Comparison of ENCODE assay signal across 25 cellular contexts in genomic region chr2:207444756-207445155, GRCh38.
A peak's percentile ranks its signal among the peaks of the same experiment; 100 is the strongest.
DNase-seq lines count a peak whose midpoint lies in the region; ATAC-seq and TF ChIP-seq lines count a peak whose summit lies in the region.
"Had no signal": no experiment of that assay in that cellular context is flagged by ENCODE, and none has a peak within 500 bp of the region (broad histone marks: within the 10 kb centered on the region; RNA-seq: fewer than 3 reads in every experiment).

No MANE protein-coding gene starts in this region.

- no peak overlapping the region for H3K27ac Mint-ChIP-seq in activated CD4-positive, alpha-beta T cell treated with anti-CD3 and anti-CD28 coated beads, Interleukin-2, amount 10 ng/mL, durations not matched to agents 24 days and 14 days
- H3K27ac Mint-ChIP-seq: CD14-positive monocyte; CD4-positive, alpha-beta memory T cell; CD4-positive, CD25-positive, alpha-beta regulatory T cell had no signal

- H3K36me3 Mint-ChIP-seq in activated CD4-positive, alpha-beta T cell treated with anti-CD3 and anti-CD28 coated beads, Interleukin-2, amount 10 ng/mL, durations not matched to agents 24 days and 14 days (ENCODE audit: low read depth): no peaks in the 10 kb centered on the region
- H3K36me3 Mint-ChIP-seq: CD14-positive monocyte; CD4-positive, alpha-beta memory T cell; CD8-positive, alpha-beta memory T cell had no signal

- no peaks in the 10 kb centered on the region for H3K9me3 ChIP-seq in uterus
- H3K9me3 ChIP-seq: BE2C, BLaER1 had no signal

- no peaks in the 10 kb centered on the region for H3K4me1 ChIP-seq in uterus
- H3K4me1 ChIP-seq: BLaER1 had no signal

- no peak for TF ChIP-seq POLR2A in uterus (IDR thresholded peaks at IDR 0.05)

- ATAC-seq in SK-N-SH treated with all-trans-retinoic acid at 6 μM for 48 hours (no peak), HG03139 (IDR thresholded peaks at IDR 0.05; ENCODE audit: unreplicated experiment) (no peak)
- ATAC-seq: GM12878 had no signal

- no peaks in the 10 kb centered on the region for H3K4me1 Mint-ChIP-seq in activated CD4-positive, alpha-beta T cell treated with anti-CD3 and anti-CD28 coated beads, Interleukin-2, amount 10 ng/mL, durations not matched to agents 24 days and 14 days
- H3K4me1 Mint-ChIP-seq: CD14-positive monocyte; CD4-positive, alpha-beta memory T cell; CD4-positive, CD25-positive, alpha-beta regulatory T cell; CD8-positive, alpha-beta memory T cell had no signal

- no peak overlapping the region for H3K4me3 Mint-ChIP-seq in activated CD4-positive, alpha-beta T cell treated with anti-CD3 and anti-CD28 coated beads, Interleukin-2, amount 10 ng/mL, durations not matched to agents 24 days and 14 days
- H3K4me3 Mint-ChIP-seq: CD14-positive monocyte; CD4-positive, alpha-beta memory T cell; CD4-positive, CD25-positive, alpha-beta regulatory T cell; CD8-positive, alpha-beta memory T cell had no signal

- peaks cover 4% of the 10 kb centered on the region for H3K27me3 Mint-ChIP-seq in activated CD4-positive, alpha-beta T cell treated with anti-CD3 and anti-CD28 coated beads, Interleukin-2, amount 10 ng/mL, durations not matched to agents 24 days and 14 days

- peak; percentile 38 for DNase-seq in activated CD4-positive, alpha-beta T cell treated with anti-CD3 and anti-CD28 coated beads, Interleukin-2, amount 10 ng/mL, durations not matched to agents 24 days and 14 days
- no peak for DNase-seq in activated CD4-positive, alpha-beta T cell treated with anti-CD3 and anti-CD28 coated beads for 1 hour
- DNase-seq in NCI-H526 treated with DMSO at 0.1 percent for 48 hours (lab: John Stamatoyannopoulos, UW) (peak; percentile 44), SK-N-DZ (ENCODE audit: low spot score) (peak; percentile 58), uterus (no peak)
- DNase-seq in effector CD8-positive, alpha-beta T cell (lab: John Stamatoyannopoulos, UW): no peak
- DNase-seq: 8988T; ACHN; BE2C; C1 segment of cervical spinal cord; CD4-positive, alpha-beta memory T cell; CD4-positive, CD25-positive, alpha-beta regulatory T cell; CD8-positive, alpha-beta memory T cell; COR-L47; DMS153; DMS53; DMS79; DND-41; EL; GDM1 had no signal

- H3K27me3 ChIP-seq in uterus: no peaks in the 10 kb centered on the region
- H3K27me3 ChIP-seq: BE2C, BLaER1 had no signal

- TF ChIP-seq CTCF in uterus (IDR thresholded peaks at IDR 0.05): no peak

- no peaks in the 10 kb centered on the region for H3K36me3 ChIP-seq in uterus
- H3K36me3 ChIP-seq: BE2C, BLaER1 had no signal

- no peak overlapping the region for H3K27ac ChIP-seq in uterus
- H3K27ac ChIP-seq: BLaER1 had no signal

- no peak overlapping the region for H3K4me3 ChIP-seq in uterus
- H3K4me3 ChIP-seq: BLaER1, GM12878 had no signal

- H3K9me3 Mint-ChIP-seq in activated CD4-positive, alpha-beta T cell treated with anti-CD3 and anti-CD28 coated beads, Interleukin-2, amount 10 ng/mL, durations not matched to agents 24 days and 14 days: peaks cover 2% of the 10 kb centered on the region
- H3K9me3 Mint-ChIP-seq: CD8-positive, alpha-beta memory T cell had no signal

- intact Hi-C loops in activated CD4-positive, alpha-beta T cell treated with anti-CD3 and anti-CD28 coated beads, Interleukin-2, amount 10 ng/mL, durations not matched to agents 24 days and 14 days (cut with micrococcal nuclease): no loop called here
- intact Hi-C loops in uterus (cut with DNase I; ENCODE audit: low total_unique reads): no loop called here

TF ChIP-seq in SK-N-SH treated with all-trans-retinoic acid at 6 μM for 48 hours, 23 proteins besides CTCF, POLR2A, EP300 and RAD21:
- TF ChIP-seq TSHZ2 (CRISPR knock-in tag; IDR thresholded peaks at IDR 0.05) (peak; percentile 19; the same call in 1 of the 2 replicates), TCF4 (CRISPR knock-in tag; IDR thresholded peaks at IDR 0.05; ENCODE audit: borderline replicate concordance) (peak; percentile 92), ESRRG (CRISPR knock-in tag; IDR thresholded peaks at IDR 0.05) (no peak)

Comparison
In these comparisons a context has a peak if more than half of its experiments do, and no peak if none do; other contexts are left out.
1. DNase-seq: peak in activated CD4-positive, alpha-beta T cell treated with anti-CD3 and anti-CD28 coated beads, Interleukin-2, amount 10 ng/mL, durations not matched to agents 24 days and 14 days (single experiment), NCI-H526 treated with DMSO at 0.1 percent for 48 hours (single experiment) and SK-N-DZ (single experiment); none in activated CD4-positive, alpha-beta T cell treated with anti-CD3 and anti-CD28 coated beads for 1 hour (single experiment), uterus (0 of 2) and effector CD8-positive, alpha-beta T cell (single experiment).